9 cellular contexts compared by ENCODE assay signal in genomic region chr1:62746086-62746808, GRCh38. TPM values are rescaled to one million over a fixed set of nuclear protein-coding genes. Genes with fewer than 3 reads are reported as not detected.
DNase-seq lines count a peak whose midpoint lies in the region; ATAC-seq, FAIRE-seq and TF ChIP-seq lines count a peak whose summit lies in the region.
"Had no signal": no experiment of that assay in that cellular context is flagged by ENCODE, and none has a peak within 500 bp of the region (broad histone marks: within the 10 kb centered on the region; RNA-seq: fewer than 3 reads in every experiment).

No MANE protein-coding gene starts in this region.

- no peaks in the 10 kb centered on the region for H3K9me3 ChIP-seq in PC-3 (ENCODE audit: low read length)
- no peaks in the 10 kb centered on the region for H3K9me3 ChIP-seq in naive thymus-derived CD4-positive, alpha-beta T cell (ENCODE audit: control insufficient read depth in 2 of 3, low read length in 3 of 3)

- peak overlapping the region; percentile 57 for H3K4me2 ChIP-seq in PC-3 (ENCODE audit: low read length)

- no peaks in the 10 kb centered on the region for H3K36me3 Mint-ChIP-seq in naive thymus-derived CD4-positive, alpha-beta T cell

- peak overlapping the region; percentile 14; the same call in 1 of the 2 replicates for H3K4me3 ChIP-seq in PC-3 (ENCODE audit: low read length)
- no peak overlapping the region for H3K4me3 ChIP-seq in naive thymus-derived CD4-positive, alpha-beta T cell (ENCODE audit: low read length)

- peak; percentile 6 for DNase-seq in DMS153 (lab: John Stamatoyannopoulos, UW)
- peak; percentile 33 for DNase-seq in HTR-8/SVneo (ENCODE audit: insufficient read length, low spot score)
- DNase-seq in PC-3 = peak; percentile 69
- DNase-seq in naive thymus-derived CD4-positive, alpha-beta T cell = peak in 5 of 9 donors; percentile 26 to 48 (median 38)
- DNase-seq in stimulated activated CD8-positive, alpha-beta memory T cell treated with anti-CD3 and anti-CD28 coated beads, Interleukin-4, amount 100 ng/mL, for 48 hours = no peak
- DNase-seq: right cardiac atrium had no signal

- no peak overlapping the region for H3K27ac ChIP-seq in PC-3 (ENCODE audit: low read length)
- no peak overlapping the region for H3K27ac ChIP-seq in naive thymus-derived CD4-positive, alpha-beta T cell (ENCODE audit: low read depth, low read length)

- peak overlapping the region; percentile 73 for H2AFZ ChIP-seq in PC-3 (ENCODE audit: low read length)

- TF ChIP-seq CTCF in PC-3 (conservative IDR thresholded peaks at IDR 0.05; ENCODE audit: low read depth, low read length) = peak; percentile 83

- H3K36me3 ChIP-seq in PC-3 (ENCODE audit: low read depth, low read length) = no peaks in the 10 kb centered on the region
- H3K36me3 ChIP-seq in naive thymus-derived CD4-positive, alpha-beta T cell (ENCODE audit: control insufficient read depth in 2 of 3, insufficient read depth in 3 of 3, low read length in 3 of 3) = no peaks in the 10 kb centered on the region

- FAIRE-seq in HTR-8/SVneo (lab: Jason Lieb, UNC) (no peak), endometrium (lab: Jason Lieb, UNC) (peak; percentile 95)

- H4K20me1 ChIP-seq in PC-3 (ENCODE audit: low read length) = no peaks in the 10 kb centered on the region

- no peak overlapping the region for H3K9ac ChIP-seq in PC-3 (ENCODE audit: low read length)

- no TSS peak for BruUV-seq in PC-3 (replicated peaks; lab: Mats Ljungman, UMichigan)

- no peak overlapping the region for H3K4me3 Mint-ChIP-seq in naive thymus-derived CD4-positive, alpha-beta T cell

- peak; percentile 67 for ATAC-seq in PC-3
- peak; percentile 29 for ATAC-seq in naive thymus-derived CD4-positive, alpha-beta T cell
- ATAC-seq in HG03108 (IDR thresholded peaks at IDR 0.05; ENCODE audit: unreplicated experiment) = no peak
- ATAC-seq in GM21825 (IDR thresholded peaks at IDR 0.05; ENCODE audit: unreplicated experiment) = no peak

- CTCF ChIA-PET in PC-3 (lab: Charles Lee) = interaction anchor here (2.4 kb wide), 1 partner anchor 216 kb away, joined by 8 read pairs; no protein-coding TSS in a partner anchor
- CTCF ChIA-PET in naive thymus-derived CD4-positive, alpha-beta T cell (lab: Charles Lee) = interaction anchor here (0.6 to 4.1 kb wide), 10 partner anchors 32 to 1290 kb away, joined by 3 to 66 read pairs (median 4); no protein-coding TSS in a partner anchor

- POLR2A ChIA-PET in PC-3 (lab: Charles Lee; ENCODE audit: unreplicated experiment) = no interaction called here
- POLR2A ChIA-PET in naive thymus-derived CD4-positive, alpha-beta T cell (lab: Charles Lee) = no interaction called here

- no peaks in the 10 kb centered on the region for H3F3A ChIP-seq in PC-3 (ENCODE audit: low read length, unreplicated experiment)

- H3K4me1 ChIP-seq in PC-3 (ENCODE audit: insufficient read depth, low read length) = no peaks in the 10 kb centered on the region
- H3K4me1 ChIP-seq in naive thymus-derived CD4-positive, alpha-beta T cell (ENCODE audit: control insufficient read depth in 2 of 2, insufficient read depth in 2 of 2, low read length in 2 of 2) = no peaks in the 10 kb centered on the region

- no peaks in the 10 kb centered on the region for H3K9me3 Mint-ChIP-seq in naive thymus-derived CD4-positive, alpha-beta T cell

- no peaks in the 10 kb centered on the region for H3K4me1 Mint-ChIP-seq in naive thymus-derived CD4-positive, alpha-beta T cell

- intact Hi-C loops in PC-3 (cut with micrococcal nuclease) = loop anchor here (1.0 to 5.0 kb wide), 5 partner anchors 57 to 571 kb away; partner anchors contain the start of genes DOCK7 and USP1
- intact Hi-C loops in naive thymus-derived CD4-positive, alpha-beta T cell (cut with micrococcal nuclease) = loop anchor here (1.0 kb wide), 5 partner anchors 238 to 664 kb away; no protein-coding TSS in a partner anchor

- H3K27me3 ChIP-seq in PC-3 (ENCODE audit: low read length) = no peaks in the 10 kb centered on the region
- H3K27me3 ChIP-seq in naive thymus-derived CD4-positive, alpha-beta T cell (ENCODE audit: control insufficient read depth in 2 of 2, insufficient read depth in 2 of 2, low read length in 2 of 2) = no peaks in the 10 kb centered on the region

- no peaks in the 10 kb centered on the region for H3K79me2 ChIP-seq in PC-3 (ENCODE audit: low read length)

- no peak overlapping the region for H3K27ac Mint-ChIP-seq in naive thymus-derived CD4-positive, alpha-beta T cell

- no peaks in the 10 kb centered on the region for H3K9me2 ChIP-seq in PC-3 (replicated peaks; ENCODE audit: low read length)

- H3K27me3 Mint-ChIP-seq in naive thymus-derived CD4-positive, alpha-beta T cell = peaks cover 0 to 28% (median 9%) of the 10 kb centered on the region in 5 donors

RNA-seq across cellular contexts. Expression of gene ATG4C, which starts 37.7 kb away (rescaled TPM):
- 6.0 and 8.8 TPM in 2 replicates for total RNA-seq in PC-3 (2014; rRNA removed)
- total RNA-seq in naive thymus-derived CD4-positive, alpha-beta T cell = 10 to 100 TPM in 4 of 5 experiments, 1 to 10 TPM in 1; 6.8 to 16.5 (median 11.5) TPM
- polyA plus RNA-seq in naive thymus-derived CD4-positive, alpha-beta T cell = 10 to 100 TPM; 16.3 to 20.1 TPM

RNA-seq across cellular contexts. Expression of gene DOCK7, which starts 58.1 kb away (rescaled TPM):
- total RNA-seq in PC-3 (2014; rRNA removed) = 70.1 and 81.4 TPM in 2 replicates
- 10 to 100 TPM in 3 of 5 experiments, 1 to 10 TPM in 2; 5.1 to 15.0 (median 12.4) TPM for total RNA-seq in naive thymus-derived CD4-positive, alpha-beta T cell
- polyA plus RNA-seq in naive thymus-derived CD4-positive, alpha-beta T cell = 1 to 10 TPM; 1.6 to 6.0 TPM

Comparison
In these comparisons a context has a peak if more than half of its experiments do, and no peak if none do; other contexts are left out.
1. ATAC-seq: peak in PC-3 (single experiment) and naive thymus-derived CD4-positive, alpha-beta T cell (single experiment); none in HG03108 (single experiment) and GM21825 (single experiment).